8 cellular contexts compared by ENCODE assay signal in the genomic region with DNA sequence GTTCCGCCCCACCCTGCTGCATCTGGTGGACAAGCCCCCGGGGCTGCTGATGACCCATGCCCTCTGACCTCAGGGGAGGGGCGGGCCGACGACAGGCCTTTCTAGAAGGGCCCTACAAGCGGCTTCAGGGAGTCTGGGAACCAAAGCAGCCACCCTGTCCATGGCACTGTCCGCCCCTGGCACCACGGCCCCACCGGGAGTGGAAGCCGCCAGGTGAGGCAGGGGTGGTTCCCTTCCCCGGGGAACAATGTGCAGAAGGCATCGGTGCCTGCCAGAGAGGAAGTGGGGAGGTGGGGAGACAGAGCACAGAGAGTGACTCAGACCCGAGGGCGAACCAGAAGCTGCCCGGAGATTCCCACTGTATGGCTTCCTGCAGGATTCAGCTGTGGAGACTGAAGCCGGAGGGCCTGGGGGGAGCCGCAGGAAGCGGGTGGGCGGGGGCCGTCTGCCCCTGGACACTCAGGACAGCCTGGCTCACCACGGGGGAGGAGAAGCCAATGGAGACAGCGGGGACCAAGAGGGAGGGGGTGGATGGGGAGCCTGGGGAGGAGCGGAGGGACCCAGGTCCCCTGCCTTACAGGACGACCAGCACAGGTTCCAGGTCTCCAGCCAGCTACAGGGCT.
DNase-seq lines count a peak whose midpoint lies in the region; ATAC-seq and TF ChIP-seq lines count a peak whose summit lies in the region.
"Had no signal": no experiment of that assay in that cellular context is flagged by ENCODE, and none has a peak within 500 bp of the region (broad histone marks: within the 10 kb centered on the region; RNA-seq: fewer than 3 reads in every experiment).

No MANE protein-coding gene starts in this region.

- H3K4me1 Mint-ChIP-seq in T-helper 17 cell = peaks cover 10% of the 10 kb centered on the region

- no peaks in the 10 kb centered on the region for H3K9me3 ChIP-seq in T-helper 17 cell (ENCODE audit: control insufficient read depth, low read length, poor library complexity, severe bottlenecking)
- H3K9me3 ChIP-seq: esophagus muscularis mucosa had no signal

- H3K4me3 Mint-ChIP-seq in T-helper 17 cell = no peak overlapping the region

- ATAC-seq in omental fat pad (ENCODE audit: low FRiP score) (peak; percentile 62), HG03432 (IDR thresholded peaks at IDR 0.05; ENCODE audit: unreplicated experiment) (no peak), T-helper 17 cell (no peak)

- H3K27me3 Mint-ChIP-seq in T-helper 17 cell = peaks cover 86% of the 10 kb centered on the region

- H3K36me3 Mint-ChIP-seq in T-helper 17 cell (ENCODE audit: low read depth) = peaks cover 8% of the 10 kb centered on the region

- DNase-seq in DMS79 treated with DMSO at 0.1 percent for 48 hours (lab: John Stamatoyannopoulos, UW) (peak; percentile 69), M059J (ENCODE audit: low read depth) (peak; percentile 73), epidermal melanocyte (ENCODE audit: insufficient read length, low spot score) (peak; percentile 55), omental fat pad (ENCODE audit: low spot score) (no peak), GF-D8 (lab: John Stamatoyannopoulos, UW) (no peak), T-helper 17 cell (no peak)

- TF ChIP-seq CTCF in omental fat pad (IDR thresholded peaks at IDR 0.05) = no peak

- H3K27ac Mint-ChIP-seq in T-helper 17 cell = no peak overlapping the region

Comparison
In these comparisons a context has a peak if more than half of its experiments do, and no peak if none do; other contexts are left out.
1. DNase-seq: peak in DMS79 treated with DMSO at 0.1 percent for 48 hours (single experiment), M059J (single experiment) and epidermal melanocyte (single experiment); none in omental fat pad (single experiment), GF-D8 (single experiment) and T-helper 17 cell (0 of 3).